Comparison of ENCODE assay signal across 1 cellular context in genomic region chr17:42110301-42111264, GRCh38.
TF ChIP-seq lines count a peak whose summit lies in the region.

No MANE protein-coding gene starts in this region.

TF ChIP-seq in GM23338, 12 proteins besides CTCF, POLR2A, EP300 and RAD21 (continued from another document):
- TF ChIP-seq ZNF462 (CRISPR knock-in tag; IDR thresholded peaks at IDR 0.05) (no peak), REST (IDR thresholded peaks at IDR 0.05; ENCODE audit: unreplicated experiment) (no peak), ZNF114 (CRISPR knock-in tag; IDR thresholded peaks at IDR 0.05) (no peak), STAT1 (IDR thresholded peaks at IDR 0.05; ENCODE audit: unreplicated experiment) (no peak)
TF ChIP-seq in GM23338: peak in this region for 0.
